ENCODE assay signal across 8 cellular contexts in genomic region chr1:826831-827220, GRCh38.
A peak's percentile ranks its signal among the peaks of the same experiment; 100 is the strongest.
DNase-seq lines count a peak whose midpoint lies in the region; ATAC-seq and TF ChIP-seq lines count a peak whose summit lies in the region.
"Not testable (repeated sequence)": the region's sequence is repeated elsewhere in the genome, so short reads cannot be mapped to it uniquely, and the experiment has no call there.

No MANE protein-coding gene starts in this region.

- H3K4me1 ChIP-seq in effector memory CD4-positive, alpha-beta T cell (ENCODE audit: control insufficient read depth, insufficient read depth, low read length, poor library complexity, severe bottlenecking); rectal smooth muscle tissue (ENCODE audit: control insufficient read depth, insufficient read depth, low read length): not testable (repeated sequence)

- not testable (repeated sequence) for H3K36me3 ChIP-seq in effector memory CD4-positive, alpha-beta T cell (ENCODE audit: control insufficient read depth, insufficient read depth, low read length); rectal smooth muscle tissue (ENCODE audit: control insufficient read depth, insufficient read depth, low read length)

- ATAC-seq in GM19023 (IDR thresholded peaks at IDR 0.05; ENCODE audit: unreplicated experiment) (peak; percentile 33), HG02852 (IDR thresholded peaks at IDR 0.05; ENCODE audit: unreplicated experiment) (peak; percentile 32), left lobe of liver (peak; percentile 7)

- not testable (repeated sequence) for H3K9me3 ChIP-seq in effector memory CD4-positive, alpha-beta T cell (ENCODE audit: control insufficient read depth, low read length)

- CTCF ChIA-PET in AG04449 (lab: Yijun Ruan, JAX): not testable (repeated sequence)

- not testable (repeated sequence) for H3K27me3 ChIP-seq in effector memory CD4-positive, alpha-beta T cell (replicated peaks; ENCODE audit: control insufficient read depth, insufficient read depth, low read length, poor library complexity, severe bottlenecking); rectal smooth muscle tissue (ENCODE audit: control insufficient read depth, insufficient read depth, low read length)

- TF ChIP-seq CTCF in AG04449 (IDR thresholded peaks at IDR 0.05; ENCODE audit: insufficient read depth, low read length, missing control alignments); LNCaP clone FGC (IDR thresholded peaks at IDR 0.05; ENCODE audit: control insufficient read depth, extremely low read depth, insufficient read depth): not testable (repeated sequence)

- peak overlapping the region; percentile 83 for H3K9ac ChIP-seq in rectal smooth muscle tissue (ENCODE audit: low read length)

- H3K27ac ChIP-seq in effector memory CD4-positive, alpha-beta T cell (ENCODE audit: insufficient read depth, low read length, poor library complexity, severe bottlenecking): peak overlapping the region; percentile 84
- H3K27ac ChIP-seq in rectal smooth muscle tissue (ENCODE audit: low read depth, low read length): peak overlapping the region; percentile 82

- H3K4me3 ChIP-seq in AG04449 (ENCODE audit: low read depth, low read length): peak overlapping the region; percentile 68
- H3K4me3 ChIP-seq in LNCaP clone FGC (ENCODE audit: low read depth, low read length): peak overlapping the region; percentile 63
- H3K4me3 ChIP-seq in effector memory CD4-positive, alpha-beta T cell (ENCODE audit: insufficient read depth, low read depth, low read length, poor library complexity, severe bottlenecking): peak overlapping the region; percentile 62
- peak overlapping the region; percentile 80 for H3K4me3 ChIP-seq in rectal smooth muscle tissue (ENCODE audit: low read length)

- DNase-seq in AG04449 (ENCODE audit: low read depth, low spot score); LNCaP clone FGC (ENCODE audit: low read depth); effector memory CD4-positive, alpha-beta T cell; left lobe of liver (ENCODE audit: low spot score): not testable (repeated sequence)
- peak; percentile 76 for DNase-seq in activated CD8-positive, alpha-beta memory T cell treated with anti-CD3 and anti-CD28 coated beads for 24 hours

- POLR2A ChIA-PET in AG04449 (lab: Yijun Ruan, JAX): not testable (repeated sequence)
